ENCODE assay signal across 8 cellular contexts in the genomic region with DNA sequence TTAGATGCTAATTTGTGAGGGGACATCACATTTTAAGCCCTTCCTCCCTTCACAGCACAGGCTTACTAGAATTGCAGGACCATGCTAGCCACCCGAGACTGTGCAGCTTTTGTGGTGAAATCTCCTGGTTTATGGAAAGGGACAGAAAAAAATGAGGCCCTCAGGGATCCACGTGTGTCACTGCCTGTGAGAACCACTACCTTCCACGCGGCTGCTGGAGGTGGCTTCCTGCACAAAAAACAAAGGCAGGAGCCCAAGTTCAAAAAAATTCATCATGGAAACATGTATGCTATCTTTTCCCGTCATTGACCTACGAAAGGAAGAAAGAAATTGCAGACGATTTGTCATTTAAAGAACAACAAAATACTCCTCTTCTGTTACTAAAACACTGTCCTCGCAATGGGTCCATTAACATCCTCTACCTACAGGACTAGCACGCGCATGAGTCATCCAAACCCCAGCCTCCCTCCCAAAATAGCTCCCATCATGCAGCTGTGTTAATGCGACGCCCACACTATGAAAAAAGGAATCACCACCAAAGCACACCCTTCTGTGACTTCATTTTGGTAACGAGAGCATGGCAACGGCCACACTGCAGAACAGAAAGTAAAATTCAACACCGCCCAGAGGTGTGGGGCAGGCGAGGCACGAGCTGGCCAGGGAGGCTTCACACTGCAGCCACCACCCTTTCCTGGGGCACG. TPM values are rescaled to one million over a fixed set of nuclear protein-coding genes. Genes with fewer than 3 reads are reported as not detected.
DNase-seq lines count a peak whose midpoint lies in the region; ATAC-seq and TF ChIP-seq lines count a peak whose summit lies in the region.

No MANE protein-coding gene starts in this region.

- H3K9me2 ChIP-seq in PC-3 (replicated peaks; ENCODE audit: low read length) = no peaks in the 10 kb centered on the region

- H3K27ac ChIP-seq in cingulate gyrus (ENCODE audit: low read depth, low read length) = peak overlapping the region; percentile 15
- peak overlapping the region in 13 of 21 experiments; percentile 18 to 81 (median 47) for H3K27ac ChIP-seq in skin epidermis
- H3K27ac ChIP-seq in PC-3 (ENCODE audit: low read length) = no peak overlapping the region

- in situ Hi-C loops in GM18951 (cut with MboI; ENCODE audit: low sequenced_read_pairs, unreplicated experiment) = no loop called here
- in situ Hi-C loops in ACHN (cut with HindIII; ENCODE audit: low pct_ligation_motif_present, low pct_unique_long_range_greater_than_20kb, low sequenced_read_pairs) = no loop called here

- TF ChIP-seq CTCF in PC-3 (conservative IDR thresholded peaks at IDR 0.05; ENCODE audit: low read depth, low read length) = no peak

- H3K4me1 ChIP-seq in PC-3 (ENCODE audit: insufficient read depth, low read length) = peaks cover 27% of the 10 kb centered on the region

- DNase-seq in T-helper 22 cell (ENCODE audit: low read depth) = peak; percentile 47
- DNase-seq in PC-3 = no peak
- no peak for DNase-seq in ACHN
- no peak for DNase-seq in cerebellum (ENCODE audit: low spot score)

- H3K9ac ChIP-seq in PC-3 (ENCODE audit: low read length) = no peak overlapping the region

- BruUV-seq in PC-3 (replicated peaks; lab: Mats Ljungman, UMichigan) = no TSS peak

- ATAC-seq in HG02981 (IDR thresholded peaks at IDR 0.05; ENCODE audit: unreplicated experiment) (peak; percentile 81), PC-3 (no peak)

- no peaks in the 10 kb centered on the region for H3K9me3 ChIP-seq in PC-3 (ENCODE audit: low read length)

- no peak overlapping the region for H2AFZ ChIP-seq in PC-3 (ENCODE audit: low read length)

- POLR2A ChIA-PET in PC-3 (lab: Charles Lee; ENCODE audit: unreplicated experiment) = no interaction called here

- CTCF ChIA-PET in PC-3 (lab: Charles Lee) = no interaction called here

- TF ChIP-seq POLR2A in GM18951 (IDR thresholded peaks at IDR 0.05; ENCODE audit: extremely low read depth, insufficient read depth, insufficient read length) = peak; percentile 14

- no peaks in the 10 kb centered on the region for H4K20me1 ChIP-seq in PC-3 (ENCODE audit: low read length)

- H3K4me2 ChIP-seq in PC-3 (ENCODE audit: low read length) = no peak overlapping the region

- H3F3A ChIP-seq in PC-3 (ENCODE audit: low read length, unreplicated experiment) = no peaks in the 10 kb centered on the region

- H3K27me3 ChIP-seq in PC-3 (ENCODE audit: low read length) = no peaks in the 10 kb centered on the region

- no peaks in the 10 kb centered on the region for H3K79me2 ChIP-seq in PC-3 (ENCODE audit: low read length)

- intact Hi-C loops in PC-3 (cut with micrococcal nuclease) = no loop called here

- no peaks in the 10 kb centered on the region for H3K36me3 ChIP-seq in PC-3 (ENCODE audit: low read depth, low read length)

- H3K4me3 ChIP-seq in skin epidermis (peak overlapping the region in 3 of 7 experiments; percentile 12 to 20 (median 19)), PC-3 (ENCODE audit: low read length) (no peak overlapping the region)

RNA-seq across cellular contexts. Expression of a gene that starts 45.7 kb away (rescaled TPM):
- total RNA-seq in PC-3 (2014; rRNA removed) (0.26 and 0.92 TPM in 2 replicates), cerebellum (3.5 TPM)
